In genomic region chr3:69084668-69085542, GRCh38 we compare ENCODE assay signal across 1 cellular context.
TF ChIP-seq lines count a peak whose summit lies in the region.

TSS of gene ARL6IP5 (plus strand) at chr3:69084937. CDS start at chr3:69085048, 111 bp downstream.

TF ChIP-seq in K562, 482 proteins besides CTCF, POLR2A, EP300 and RAD21 (continued from another document and continues in another):
- TF ChIP-seq E2F5 (CRISPR knock-in tag; IDR thresholded peaks at IDR 0.05) (no peak), ZNF707 (CRISPR knock-in tag; conservative IDR thresholded peaks at IDR 0.05) (no peak), TGIF2 (CRISPR knock-in tag; IDR thresholded peaks at IDR 0.05) (peak; percentile 95; the same call in 1 of the 2 replicates), CBFB (CRISPR knock-in tag; IDR thresholded peaks at IDR 0.05) (no peak), USF2 (CRISPR knock-in tag; IDR thresholded peaks at IDR 0.05) (no peak), LARP7 (IDR thresholded peaks at IDR 0.05) (no peak), NBN (IDR thresholded peaks at IDR 0.05; ENCODE audit: low read depth) (0 out of 2 replicates have a peak, but pooled peaks have one; percentile 28), ZBTB43 (CRISPR knock-in tag; IDR thresholded peaks at IDR 0.05) (no peak), KLF13 (tag; IDR thresholded peaks at IDR 0.05; ENCODE audit: borderline replicate concordance, low read depth) (no peak), SMARCB1 (IDR thresholded peaks at IDR 0.05; ENCODE audit: insufficient read length, low read depth) (no peak), GTF2E2 (tag; IDR thresholded peaks at IDR 0.05) (no peak), ZNF274 (IDR thresholded peaks at IDR 0.05; ENCODE audit: borderline replicate concordance, low read depth, low read length) (no peak), CUX1 (CRISPR knock-in tag; IDR thresholded peaks at IDR 0.05) (no peak), ZFP91 (CRISPR knock-in tag; IDR thresholded peaks at IDR 0.05) (no peak), GATAD2B (IDR thresholded peaks at IDR 0.05; ENCODE audit: borderline replicate concordance) (no peak), ARID4B (CRISPR knock-in tag; IDR thresholded peaks at IDR 0.05) (peak; percentile 96), RBFOX2 (IDR thresholded peaks at IDR 0.05; ENCODE audit: low read depth, low read length) (peak; percentile 61), ZNF79 (CRISPR knock-in tag; IDR thresholded peaks at IDR 0.05; ENCODE audit: low read depth) (no peak), HEY1 (CRISPR knock-in tag; IDR thresholded peaks at IDR 0.05; ENCODE audit: borderline replicate concordance) (peak; percentile 28; the same call in 1 of the 2 replicates), ZNF57 (CRISPR knock-in tag; IDR thresholded peaks at IDR 0.05) (no peak), KDM5B (IDR thresholded peaks at IDR 0.05; ENCODE audit: insufficient replicate concordance, low read depth, low read length) (no peak), KAT7 (CRISPR knock-in tag; IDR thresholded peaks at IDR 0.05; ENCODE audit: borderline replicate concordance) (0 out of 2 replicates have a peak, but pooled peaks have one; percentile 54), FOXO4 (CRISPR knock-in tag; IDR thresholded peaks at IDR 0.05) (no peak), ZNF551 (CRISPR knock-in tag; IDR thresholded peaks at IDR 0.05) (no peak), CHCHD3 (CRISPR knock-in tag; IDR thresholded peaks at IDR 0.05) (no peak), EHMT2 (IDR thresholded peaks at IDR 0.05) (no peak), HDGF (IDR thresholded peaks at IDR 0.05) (no peak), PRDM10 (IDR thresholded peaks at IDR 0.05; ENCODE audit: partially characterized antibody) (no peak), CREB3 (tag; conservative IDR thresholded peaks at IDR 0.05; ENCODE audit: low read depth) (no peak)
